In the genomic region with DNA sequence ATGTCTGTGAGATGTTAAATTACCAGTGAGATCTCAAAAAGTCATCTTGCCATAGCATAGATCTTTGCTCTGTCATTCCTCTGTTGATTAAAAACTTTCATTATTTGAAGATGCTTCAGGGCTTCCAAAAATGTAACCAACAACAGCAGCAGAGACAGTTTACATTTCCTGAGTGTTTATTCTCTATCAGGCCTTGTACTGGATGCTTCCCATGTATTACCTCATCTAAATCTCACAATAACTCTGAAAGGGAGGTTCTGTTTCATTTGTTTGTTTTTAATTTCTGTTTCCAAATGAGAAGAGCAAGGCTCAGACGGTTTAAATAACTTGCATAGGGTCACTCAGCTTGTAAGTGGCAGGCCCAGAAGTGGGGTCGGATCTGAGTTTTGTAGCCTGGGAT, we compare ENCODE assay signal across 1 cellular context.
TF ChIP-seq lines count a peak whose summit lies in the region.

No MANE protein-coding gene starts in this region.

TF ChIP-seq in IMR-90, 13 proteins besides CTCF, POLR2A, EP300 and RAD21 (continued from another document):
- TF ChIP-seq, protein P1, sequence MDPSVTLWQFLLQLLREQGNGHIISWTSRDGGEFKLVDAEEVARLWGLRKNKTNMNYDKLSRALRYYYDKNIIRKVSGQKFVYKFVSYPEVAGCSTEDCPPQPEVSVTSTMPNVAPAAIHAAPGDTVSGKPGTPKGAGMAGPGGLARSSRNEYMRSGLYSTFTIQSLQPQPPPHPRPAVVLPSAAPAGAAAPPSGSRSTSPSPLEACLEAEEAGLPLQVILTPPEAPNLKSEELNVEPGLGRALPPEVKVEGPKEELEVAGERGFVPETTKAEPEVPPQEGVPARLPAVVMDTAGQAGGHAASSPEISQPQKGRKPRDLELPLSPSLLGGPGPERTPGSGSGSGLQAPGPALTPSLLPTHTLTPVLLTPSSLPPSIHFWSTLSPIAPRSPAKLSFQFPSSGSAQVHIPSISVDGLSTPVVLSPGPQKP (IDR thresholded peaks at IDR 0.05; ENCODE audit: borderline replicate concordance, low read depth, low read length) = no peak
